ENCODE assay signal across 9 cellular contexts in genomic region chr9:97900738-97901565, GRCh38. TPM values are rescaled to one million over a fixed set of nuclear protein-coding genes. Genes with fewer than 3 reads are reported as not detected.
A peak's percentile ranks its signal among the peaks of the same experiment; 100 is the strongest.
DNase-seq lines count a peak whose midpoint lies in the region; ATAC-seq, FAIRE-seq and TF ChIP-seq lines count a peak whose summit lies in the region.
"Had no signal": no experiment of that assay in that cellular context is flagged by ENCODE, and none has a peak within 500 bp of the region (broad histone marks: within the 10 kb centered on the region; RNA-seq: fewer than 3 reads in every experiment).

No MANE protein-coding gene starts in this region.

- no peak overlapping the region for H3K9ac ChIP-seq in Loucy (ENCODE audit: low read depth, low read length, poor library complexity, severe bottlenecking)

- peak overlapping the region; percentile 70 for H3K27ac Mint-ChIP-seq in activated naive CD8-positive, alpha-beta T cell
- no peak overlapping the region for H3K27ac Mint-ChIP-seq in activated naive CD8-positive, alpha-beta T cell treated with anti-CD3 and anti-CD28 coated beads for 36 hours
- peak overlapping the region; percentile 85 to 88 for H3K27ac Mint-ChIP-seq in T-cell

- peak; percentile 92 for TF ChIP-seq CTCF in Loucy (conservative IDR thresholded peaks at IDR 0.05; ENCODE audit: low read length)

- H3K4me3 ChIP-seq in Loucy (ENCODE audit: low read length, poor library complexity, severe bottlenecking) (no peak overlapping the region), small intestine (ENCODE audit: low read depth in 1 of 2, low read length in 2 of 2) (no peak overlapping the region)

- H3K36me3 Mint-ChIP-seq in activated naive CD8-positive, alpha-beta T cell = peaks cover 3% of the 10 kb centered on the region
- H3K36me3 Mint-ChIP-seq in activated naive CD8-positive, alpha-beta T cell treated with anti-CD3 and anti-CD28 coated beads for 36 hours = peaks cover 13% of the 10 kb centered on the region
- H3K36me3 Mint-ChIP-seq in T-cell = peaks cover 18% of the 10 kb centered on the region

- H3K27me3 ChIP-seq in Loucy (ENCODE audit: insufficient read depth, low read length, poor library complexity, severe bottlenecking) (no peaks in the 10 kb centered on the region), small intestine (ENCODE audit: control insufficient read depth in 2 of 2, insufficient read depth in 2 of 2, low read length in 2 of 2) (no peaks in the 10 kb centered on the region)

- no peaks in the 10 kb centered on the region for H3K27me3 Mint-ChIP-seq in activated naive CD8-positive, alpha-beta T cell
- H3K27me3 Mint-ChIP-seq in activated naive CD8-positive, alpha-beta T cell treated with anti-CD3 and anti-CD28 coated beads for 36 hours = no peaks in the 10 kb centered on the region
- no peaks in the 10 kb centered on the region for H3K27me3 Mint-ChIP-seq in T-cell
- H3K27me3 Mint-ChIP-seq: dendritic cell treated with granulocyte-macrophage colony-stimulating factor and Interleukin-4, amounts not matched to agents 40 ng/mL and 50 ng/mL, for 4 days had no signal

- no peak overlapping the region for H3K27ac ChIP-seq in small intestine (ENCODE audit: low read depth in 1 of 2, low read length in 1 of 2)

- H3K9me3 ChIP-seq in Loucy (ENCODE audit: insufficient read depth, low read depth, low read length) (no peaks in the 10 kb centered on the region), small intestine (ENCODE audit: control insufficient read depth, low read depth) (no peaks in the 10 kb centered on the region)

- no peaks in the 10 kb centered on the region for H3K9me3 Mint-ChIP-seq in activated naive CD8-positive, alpha-beta T cell (ENCODE audit: low read depth)
- H3K9me3 Mint-ChIP-seq in activated naive CD8-positive, alpha-beta T cell treated with anti-CD3 and anti-CD28 coated beads for 36 hours = no peaks in the 10 kb centered on the region
- no peaks in the 10 kb centered on the region for H3K9me3 Mint-ChIP-seq in T-cell
- H3K9me3 Mint-ChIP-seq: dendritic cell treated with granulocyte-macrophage colony-stimulating factor and Interleukin-4, amounts not matched to agents 40 ng/mL and 50 ng/mL, for 4 days had no signal

- H3K4me1 ChIP-seq in Loucy (ENCODE audit: insufficient read depth, low read length, poor library complexity, severe bottlenecking) = peaks cover 13% of the 10 kb centered on the region
- H3K4me1 ChIP-seq in small intestine (ENCODE audit: control insufficient read depth in 2 of 2, insufficient read depth in 1 of 2, low read depth in 1 of 2, low read length in 1 of 2) = no peaks in the 10 kb centered on the region

- FAIRE-seq in small intestine (lab: Jason Lieb, UNC) = no peak

- POLR2A ChIA-PET in T-cell (lab: Charles Lee) = interaction anchor here (0.5 to 3.0 kb wide), 8 partner anchors 12 to 1502 kb away, joined by 3 to 13 read pairs (median 4); no protein-coding TSS in a partner anchor

- H3K36me3 ChIP-seq in Loucy (ENCODE audit: insufficient read depth, low read length) (no peaks in the 10 kb centered on the region), small intestine (ENCODE audit: control insufficient read depth in 2 of 2, insufficient read depth in 2 of 2, low read length in 2 of 2) (peaks cover 2 to 3% of the 10 kb centered on the region in 2 donors)

- no peak overlapping the region for H3K4me2 ChIP-seq in Loucy (ENCODE audit: low read depth, low read length, poor library complexity, severe bottlenecking)

- H3K9me2 ChIP-seq in Loucy (replicated peaks; ENCODE audit: low read depth, low read length) = no peaks in the 10 kb centered on the region

- no peak overlapping the region for H3K4me3 Mint-ChIP-seq in activated naive CD8-positive, alpha-beta T cell
- no peak overlapping the region for H3K4me3 Mint-ChIP-seq in activated naive CD8-positive, alpha-beta T cell treated with anti-CD3 and anti-CD28 coated beads for 36 hours
- H3K4me3 Mint-ChIP-seq in T-cell = peak overlapping the region in 1 of 3 donors; percentile 47
- H3K4me3 Mint-ChIP-seq: dendritic cell treated with granulocyte-macrophage colony-stimulating factor and Interleukin-4, amounts not matched to agents 40 ng/mL and 50 ng/mL, for 4 days had no signal

- H2AFZ ChIP-seq in Loucy (ENCODE audit: low read length) = no peak overlapping the region

- H4K20me1 ChIP-seq in Loucy (ENCODE audit: insufficient read depth, low read length, poor library complexity, severe bottlenecking) = no peaks in the 10 kb centered on the region

- no peaks in the 10 kb centered on the region for H3F3A ChIP-seq in Loucy (ENCODE audit: low read depth)

- WGBS in small intestine, 3 donors = 37 to 49% (median 41%) methylated on average over 5 of the region's 5 CpGs

- CTCF ChIA-PET in T-cell (lab: Charles Lee) = interaction anchor here (0.5 to 4.4 kb wide), 21 partner anchors 9 to 353 kb away, joined by 3 to 59 read pairs (median 4); partner anchors contain the start of genes TRMO (in 2 of the 2) and NANS (in 1 of the 2)

- H3K4me1 Mint-ChIP-seq in activated naive CD8-positive, alpha-beta T cell (ENCODE audit: low read depth) = peaks cover 49% of the 10 kb centered on the region
- peaks cover 44% of the 10 kb centered on the region for H3K4me1 Mint-ChIP-seq in activated naive CD8-positive, alpha-beta T cell treated with anti-CD3 and anti-CD28 coated beads for 36 hours
- H3K4me1 Mint-ChIP-seq in T-cell = peaks cover 54 to 67% (median 66%) of the 10 kb centered on the region in 3 donors

- no peak for DNase-seq in activated naive CD8-positive, alpha-beta T cell treated with anti-CD3 and anti-CD28 coated beads for 36 hours
- DNase-seq in T-cell (peak in 3 of 34 experiments; percentile 13 to 28 (median 23)), globus pallidus (ENCODE audit: low spot score) (peak; percentile 40), small intestine (peak; percentile 50)
- no peak for DNase-seq in activated CD4-positive, CD25-positive, alpha-beta regulatory T cell treated with anti-CD3 and anti-CD28 coated beads, Interleukin-2, amount 50 U/mL, for 72 hours

- peaks cover under 1% of the 10 kb centered on the region; the same call in 1 of the 2 replicates for H3K79me2 ChIP-seq in Loucy (ENCODE audit: insufficient read depth, low read length)

- ATAC-seq in T-cell (replicated peaks in 1 of 4) (no peak), HG03175 (IDR thresholded peaks at IDR 0.05; ENCODE audit: unreplicated experiment) (no peak)

RNA-seq across cellular contexts. Expression of gene TRMO, which starts 21.3 kb away (rescaled TPM):
- total RNA-seq in activated naive CD8-positive, alpha-beta T cell treated with anti-CD3 and anti-CD28 coated beads for 36 hours = 10 to 100 TPM; 17.7 to 18.1 TPM
- 10 to 100 TPM; 38.8 to 47.4 (median 44.7) TPM for total RNA-seq in T-cell
- polyA plus RNA-seq in small intestine = 10 to 100 TPM in 1 of 3 donors, 1 to 10 TPM in 2; 6.2 to 10.8 (median 9.2) TPM

RNA-seq across cellular contexts. Expression of gene HEMGN, which starts 37.0 kb away (rescaled TPM):
- total RNA-seq in activated naive CD8-positive, alpha-beta T cell treated with anti-CD3 and anti-CD28 coated beads for 36 hours = 1 to 10 TPM; 1.9 to 2.6 TPM
- total RNA-seq in T-cell = 1 to 10 TPM; 1.3 to 3.7 (median 1.7) TPM
- under 1 TPM in 1 of 3 donors, not detected in 2; 0.03 TPM for polyA plus RNA-seq in small intestine

RNA-seq across cellular contexts. Expression of gene FOXE1, which starts 47.9 kb away (rescaled TPM):
- total RNA-seq in activated naive CD8-positive, alpha-beta T cell treated with anti-CD3 and anti-CD28 coated beads for 36 hours = not detected
- under 1 TPM in 4 of 5 donors, not detected in 1; 0.06 to 0.14 (median 0.11) TPM for total RNA-seq in T-cell
- polyA plus RNA-seq in small intestine = not detected

Comparison
In these comparisons a context has a peak if more than half of its experiments do, and no peak if none do; other contexts are left out.
1. DNase-seq: peak in globus pallidus (single experiment) and small intestine (single experiment); none in activated naive CD8-positive, alpha-beta T cell treated with anti-CD3 and anti-CD28 coated beads for 36 hours (single experiment) and activated CD4-positive, CD25-positive, alpha-beta regulatory T cell treated with anti-CD3 and anti-CD28 coated beads, Interleukin-2, amount 50 U/mL, for 72 hours (single experiment).